27 cellular contexts compared by ENCODE assay signal in the genomic region with DNA sequence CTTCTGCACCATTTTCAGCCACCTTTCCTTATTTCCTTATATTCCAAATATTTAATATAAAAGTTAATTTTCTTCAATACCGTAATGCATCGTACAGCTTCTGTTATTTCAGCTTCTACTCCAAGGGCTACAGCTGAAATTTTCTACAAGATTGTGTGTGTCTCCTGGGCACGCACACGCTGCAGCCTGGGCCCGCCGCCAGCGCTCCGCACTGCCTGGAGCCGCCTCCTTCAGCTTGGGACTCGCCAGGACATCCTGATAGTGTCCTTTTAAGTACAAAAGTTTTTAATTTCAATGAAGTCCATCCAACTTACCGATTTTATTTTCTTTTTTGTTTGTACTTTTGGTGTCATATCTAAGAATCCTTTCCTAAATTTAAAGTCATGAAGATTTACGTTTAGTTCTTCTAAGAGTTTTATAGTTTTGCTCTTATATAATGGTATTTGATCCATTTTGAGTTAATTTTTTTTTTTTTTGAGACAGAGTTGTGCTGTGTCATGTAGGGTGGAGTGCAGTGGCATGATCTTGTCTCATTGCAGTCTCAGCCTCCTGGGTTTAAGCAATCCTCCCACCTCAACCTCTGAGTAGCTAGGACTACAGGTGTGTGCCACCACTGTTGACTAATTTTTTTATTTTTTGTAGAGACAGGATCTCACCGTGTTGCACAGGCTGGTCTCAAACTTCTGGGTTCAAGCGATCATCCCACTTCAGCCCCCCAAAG.
"Had no signal": no experiment of that assay in that cellular context is flagged by ENCODE, and none has a peak within 500 bp of the region (broad histone marks: within the 10 kb centered on the region; RNA-seq: fewer than 3 reads in every experiment).

No MANE protein-coding gene starts in this region.

- H3K36me3 ChIP-seq: cardiac muscle cell had no signal

- H3K4me2 ChIP-seq: KMS-11, PC-9 had no signal

- FAIRE-seq: astrocyte had no signal

- H3K27ac ChIP-seq: cardiac muscle cell, KMS-11, PC-9, VCaP had no signal

- H3K27me3 ChIP-seq: cardiac muscle cell had no signal

- ATAC-seq: activated T-cell treated with anti-CD3 and anti-CD28 coated beads, Interleukin-2, amount 50 U/mL, for 4 hours; activated T-helper 17 cell treated with anti-CD3 and anti-CD28 coated beads, Interleukin-2, amount 50 U/mL, for 72 hours; T-helper 17 cell had no signal

- H3K9ac ChIP-seq: KMS-11 had no signal

- H2AFZ ChIP-seq: PC-9 had no signal

- DNase-seq: activated CD4-positive, alpha-beta memory T cell treated with anti-CD3 and anti-CD28 coated beads for 36 hours; activated CD4-positive, alpha-beta T cell treated with anti-CD3 and anti-CD28 coated beads, Interleukin-2, amount 10 ng/mL, durations not matched to agents 7 days and 5 days; activated CD4-positive, CD25-positive, alpha-beta regulatory T cell; activated CD8-positive, alpha-beta memory T cell treated with anti-CD3 and anti-CD28 coated beads for 24 hours; activated gamma-delta T cell; activated naive CD4-positive, alpha-beta T cell treated with anti-CD3 and anti-CD28 coated beads for 36 hours; activated T-cell treated with anti-CD3 and anti-CD28 coated beads, Interleukin-2, amount 50 U/mL, for 4 hours; cerebellar nuclear complex; MM.1S; NCI-H146; NCI-H187 treated with DMSO at 0.1 percent for 48 hours; NCI-H2081 treated with DMSO at 0.1 percent for 48 hours; NCI-H2171; NCI-H2227 treated with DMSO at 0.1 percent for 48 hours; NCI-H446 treated with DMSO at 0.1 percent for 48 hours; NCI-H524 treated with DMSO at 0.1 percent for 48 hours; NCI-H774; NK-92 treated with Interleukin-12 subunit alpha and Interleukin-12 subunit beta, amount 100 ng/mL, for 24 hours; PC-9; SIG-M5; T-helper 17 cell; T-helper 9 cell had no signal

- H3K4me3 ChIP-seq: cardiac muscle cell, PC-9 had no signal
